Comparison of ENCODE assay signal across 25 cellular contexts in the genomic region with DNA sequence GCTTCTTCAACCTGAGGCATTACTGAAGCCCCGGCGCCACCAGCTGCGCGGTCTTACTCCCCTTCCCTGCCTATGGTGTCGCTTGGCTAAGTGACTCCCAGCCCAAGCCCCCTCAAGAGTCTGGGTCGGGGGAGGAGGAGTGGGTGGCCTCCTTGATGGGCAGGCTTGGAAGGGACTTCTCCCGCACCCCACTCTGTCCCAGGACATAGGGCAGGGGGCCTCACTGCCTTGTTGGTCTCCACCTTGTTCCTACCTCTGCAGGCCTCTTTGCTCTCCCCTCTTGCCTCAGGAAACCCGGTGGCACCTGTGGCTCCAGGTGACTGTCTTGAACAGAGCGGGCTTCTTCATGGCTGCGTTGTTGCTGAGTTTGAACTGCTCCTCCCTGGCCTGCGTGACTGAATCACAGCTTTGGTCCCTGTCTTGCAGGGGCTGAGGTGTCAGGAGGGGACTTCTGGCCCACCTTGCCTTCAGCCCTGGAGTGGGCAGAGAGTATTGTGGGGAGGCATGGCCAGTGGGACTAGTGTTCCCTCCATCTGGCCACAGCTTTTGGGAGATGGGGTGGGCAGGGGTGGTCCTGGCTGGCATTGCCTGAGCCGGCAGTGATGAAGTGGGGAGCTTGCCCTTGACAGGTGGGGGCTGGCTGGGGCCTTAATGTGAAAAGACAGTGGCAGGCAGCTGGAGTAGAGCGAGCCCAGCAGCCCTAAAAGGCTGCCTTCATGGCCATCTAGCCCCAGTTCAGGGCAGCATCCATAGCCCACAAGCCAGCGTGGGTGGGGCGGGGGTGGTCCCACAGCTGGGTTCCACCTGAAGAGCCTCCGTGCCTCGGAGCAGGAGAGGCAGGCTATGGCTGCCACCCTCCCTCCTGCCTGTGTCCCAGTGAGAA. TPM values are rescaled to one million over a fixed set of nuclear protein-coding genes. Genes with fewer than 3 reads are reported as not detected.
DNase-seq lines count a peak whose midpoint lies in the region; ATAC-seq, FAIRE-seq and TF ChIP-seq lines count a peak whose summit lies in the region.
"Had no signal": no experiment of that assay in that cellular context is flagged by ENCODE, and none has a peak within 500 bp of the region (broad histone marks: within the 10 kb centered on the region; RNA-seq: fewer than 3 reads in every experiment).

No MANE protein-coding gene starts in this region.

- H3K79me2 ChIP-seq in K562 (ENCODE audit: control insufficient read depth, insufficient read depth, low read length) = no peaks in the 10 kb centered on the region

- POLR2A ChIA-PET in HEK293 (lab: Yijun Ruan, JAX) (interaction anchor here (0.6 to 2.5 kb wide), 3 partner anchors 12 to 53 kb away, joined by 3 to 15 read pairs (median 4); a partner anchor contains a TSS), K562 (lab: Yijun Ruan, JAX) (interaction anchor here (0.8 to 2.1 kb wide), 3 partner anchors 10 to 20 kb away, joined by 3 to 6 read pairs (median 5); a partner anchor contains a TSS)

- H3K4me1 ChIP-seq in HEK293 (ENCODE audit: control insufficient read depth, insufficient read depth, low read length) (peaks cover 2% of the 10 kb centered on the region; the same call in 1 of the 2 replicates), K562 (replicated peaks in 1 of 2; ENCODE audit: control insufficient read depth in 2 of 2, insufficient read depth in 2 of 2, low read length in 2 of 2) (peaks cover 3 to 35% of the 10 kb centered on the region in 2 experiments; a peak in 2 of 5 replicates), lower lobe of right lung (peaks cover 22% of the 10 kb centered on the region), neuronal stem cell (ENCODE audit: control insufficient read depth in 2 of 2, insufficient read depth in 1 of 2, low read depth in 1 of 2, low read length in 2 of 2) (peaks cover 13 to 22% of the 10 kb centered on the region in 2 donors)

- no peak for FAIRE-seq in K562 (lab: Jason Lieb, UNC)
- FAIRE-seq: A204.1, H54 had no signal

- in situ Hi-C loops in K562 (cut with MboI) = no loop called here

- no peak for TF ChIP-seq EP300 in K562 (IDR thresholded peaks at IDR 0.05; ENCODE audit: low read length)

- H2BK12ac ChIP-seq in neuronal stem cell (ENCODE audit: low read length) = no peak overlapping the region

- no peak overlapping the region for H2BK120ac ChIP-seq in neuronal stem cell (ENCODE audit: low read depth, low read length)

- no peak overlapping the region for H3K14ac ChIP-seq in neuronal stem cell (ENCODE audit: low read length)

- H3K9me3 ChIP-seq in HEK293 (ENCODE audit: control insufficient read depth, insufficient read depth, low read depth, low read length) (no peaks in the 10 kb centered on the region), K562 (replicated peaks; ENCODE audit: control insufficient read depth, insufficient read depth, low read depth, low read length) (no peaks in the 10 kb centered on the region), lower lobe of right lung (no peaks in the 10 kb centered on the region), neuronal stem cell (replicated peaks in 1 of 2; ENCODE audit: control insufficient read depth in 2 of 2, insufficient read depth in 1 of 2, low read depth in 1 of 2, low read length in 2 of 2) (peaks cover 0 to under 1% of the 10 kb centered on the region in 2 donors)
- H3K9me3 ChIP-seq: BE2C had no signal

- intact Hi-C loops in K562 (cut with micrococcal nuclease) = loop anchor here (5.0 kb wide), 1 partner anchor 38 kb away; no protein-coding TSS in a partner anchor
- intact Hi-C loops in lower lobe of right lung (cut with DNase I) = no loop called here

- H2BK15ac ChIP-seq in neuronal stem cell (ENCODE audit: low read length) = no peak overlapping the region

- no peak overlapping the region for H2AK5ac ChIP-seq in neuronal stem cell (ENCODE audit: low read depth, low read length)

- WGBS in K562 (ENCODE audit: insufficient coverage, low coverage, missing lambda C conversion rate) = 82% methylated on average over 12 of the region's 17 CpGs
- WGBS in neuronal stem cell (ENCODE audit: extremely low coverage in 2 of 2, insufficient read length in 2 of 2, insufficient replicate concordance in 1 of 2), 2 donors = no CpG with 5 or more reads among the region's 17 CpGs

- H3K4me3 ChIP-seq in HEK293 (ENCODE audit: low read depth, low read length) = no peak overlapping the region
- H3K4me3 ChIP-seq in K562 = no peak overlapping the region
- no peak overlapping the region for H3K4me3 ChIP-seq in lower lobe of right lung
- no peak overlapping the region for H3K4me3 ChIP-seq in neuronal stem cell (ENCODE audit: low read length in 2 of 2)

- no peaks in the 10 kb centered on the region for H3K9me1 ChIP-seq in K562 (ENCODE audit: control insufficient read depth, insufficient read depth, low read length)

- H3K9ac ChIP-seq in K562 (ENCODE audit: insufficient read depth in 1 of 2, low read depth in 2 of 2, low read length in 2 of 2) (peak overlapping the region in 1 of 2 experiments; percentile 75; a peak in 2 of 4 replicates), neuronal stem cell (ENCODE audit: low read depth, low read length, poor library complexity) (peak overlapping the region; percentile 26)

- peaks cover 15% of the 10 kb centered on the region for H3K79me1 ChIP-seq in neuronal stem cell (ENCODE audit: low read depth, low read length)

- peaks cover 8 to 57% of the 10 kb centered on the region in 2 experiments; a peak in 2 of 3 replicates for H3K36me3 ChIP-seq in HEK293 (ENCODE audit: control insufficient read depth in 2 of 2, insufficient read depth in 1 of 2, low read length in 2 of 2)
- H3K36me3 ChIP-seq in K562 (ENCODE audit: control insufficient read depth, insufficient read depth, low read length) = peaks cover 50% of the 10 kb centered on the region
- no peaks in the 10 kb centered on the region for H3K36me3 ChIP-seq in lower lobe of right lung
- H3K36me3 ChIP-seq in neuronal stem cell (replicated peaks in 1 of 2; ENCODE audit: control insufficient read depth in 2 of 2, insufficient read depth in 2 of 2, low read length in 2 of 2) = peaks cover 50 to 62% of the 10 kb centered on the region in 2 donors

- H3K27ac ChIP-seq in HEK293 (ENCODE audit: extremely low read depth, low read depth, low read length) (no peak overlapping the region), K562 (ENCODE audit: extremely low read depth, low read depth, low read length) (no peak overlapping the region), lower lobe of right lung (no peak overlapping the region), neuronal stem cell (replicated peaks; ENCODE audit: low read length) (no peak overlapping the region)
- H3K27ac ChIP-seq: HL-60 had no signal

- peak overlapping the region; percentile 5 for H2BK5ac ChIP-seq in neuronal stem cell (ENCODE audit: low read length)

- TF ChIP-seq CTCF in HEK293 (tag by site-specific recombination; IDR thresholded peaks at IDR 0.05) (no peak), K562 (IDR thresholded peaks at IDR 0.05 in 2 of 3, conservative IDR thresholded peaks at IDR 0.05 in 1 of 3; ENCODE audit: insufficient read depth in 2 of 3, low read depth in 1 of 3, low read length in 3 of 3) (no peak), lower lobe of right lung (IDR thresholded peaks at IDR 0.05) (no peak)

- no peak overlapping the region for H4K91ac ChIP-seq in neuronal stem cell (ENCODE audit: low read depth, low read length, poor library complexity)

- TF ChIP-seq POLR2A in K562 (conservative IDR thresholded peaks at IDR 0.05) = no peak

- H3K4me2 ChIP-seq in K562 (ENCODE audit: insufficient read depth, low read length) = no peak overlapping the region
- H3K4me2 ChIP-seq in neuronal stem cell (ENCODE audit: insufficient read depth, low read length, poor library complexity, severe bottlenecking) = no peak overlapping the region

- H3K4ac ChIP-seq in neuronal stem cell (ENCODE audit: low read length) = no peak overlapping the region

- H3K27me3 ChIP-seq in K562 (ENCODE audit: control insufficient read depth in 2 of 2, insufficient read depth in 2 of 2, low read length in 2 of 2) = no peaks in the 10 kb centered on the region
- peaks cover 62% of the 10 kb centered on the region for H3K27me3 ChIP-seq in lower lobe of right lung (ENCODE audit: low read depth)
- H3K27me3 ChIP-seq in neuronal stem cell (ENCODE audit: control insufficient read depth in 3 of 3, insufficient read depth in 3 of 3, low read depth in 1 of 3, low read length in 3 of 3) = peaks cover 3 to 16% (median 4%) of the 10 kb centered on the region in 3 experiments

- no peak overlapping the region for H4K8ac ChIP-seq in neuronal stem cell (ENCODE audit: low read depth, low read length)

- H2AFZ ChIP-seq in K562 (ENCODE audit: low read depth, low read length) (no peak overlapping the region), neuronal stem cell (ENCODE audit: low read length) (no peak overlapping the region)

- CTCF ChIA-PET in HEK293 (lab: Yijun Ruan, JAX) = interaction anchor here (0.9 to 1.7 kb wide), 2 partner anchors 27 to 39 kb away, joined by 3 to 4 read pairs; no protein-coding TSS in a partner anchor
- CTCF ChIA-PET in K562 (lab: Yijun Ruan, JAX; ENCODE audit: low intra/inter-chr PET ratio) = interaction anchor here (0.6 kb wide), 1 partner anchor 139 kb away, joined by 3 read pairs; no protein-coding TSS in a partner anchor

- no peak overlapping the region for H3K18ac ChIP-seq in neuronal stem cell (ENCODE audit: low read length)

- no peak for ATAC-seq in K562
- ATAC-seq in lower lobe of right lung = no peak
- ATAC-seq in GM21723 (IDR thresholded peaks at IDR 0.05; ENCODE audit: unreplicated experiment) = no peak

- no TSS peak for BruUV-seq in K562 (replicated peaks; lab: Mats Ljungman, UMichigan)

- TF ChIP-seq RAD21 in K562 (CRISPR knock-in tag; conservative IDR thresholded peaks at IDR 0.05 in 1 of 2, IDR thresholded peaks at IDR 0.05 in 1 of 2) = no peak

- H4K20me1 ChIP-seq in K562 (replicated peaks; ENCODE audit: control insufficient read depth, insufficient read depth, low read length) = no peaks in the 10 kb centered on the region

- no peak for DNase-seq in K562 (ENCODE audit: extremely low read depth in 1 of 4, low spot score in 3 of 4)
- peak; percentile 40 for DNase-seq in lower lobe of right lung
- no peak for DNase-seq in neuronal stem cell (ENCODE audit: low spot score)
- DNase-seq in UCSD-AML1 (lab: John Stamatoyannopoulos, UW; ENCODE audit: unreplicated experiment) = no peak
- DNase-seq in NCI-H1694 treated with DMSO at 0.1 percent for 48 hours (lab: John Stamatoyannopoulos, UW) = no peak
- DNase-seq in NCI-H1092 (lab: John Stamatoyannopoulos, UW) = no peak
- DNase-seq: ACHN; BE2C; C1 segment of cervical spinal cord; CD4-positive, CD25-positive, alpha-beta regulatory T cell; CD8-positive, alpha-beta memory T cell; COR-L47; DMS 273 treated with DMSO at 0.1 percent for 48 hours; DMS53; GDM1; HCEC 1CT; HFFc6; KG1 had no signal

- peak overlapping the region; percentile 19 for H3K23ac ChIP-seq in neuronal stem cell (ENCODE audit: low read depth, low read length, poor library complexity)

RNA-seq across cellular contexts. Expression of a gene that starts 7.3 kb away (rescaled TPM):
- total RNA-seq in K562 (2011; cell fraction: chromatin; rRNA removed; ENCODE audit: low replicate concordance) = 20.1 and 55.7 TPM in 2 replicates
- total RNA-seq in K562 (2011; cell fraction: nucleolus; rRNA removed) = 37.1 and 52.4 TPM in 2 replicates
- total RNA-seq in K562 (2011; cell fraction: nucleoplasm; rRNA removed) = 27.8 and 34.1 TPM in 2 replicates
- 18.2 and 23.6 TPM in 2 replicates for total RNA-seq in K562 (2014; rRNA removed)
- total RNA-seq in K562 (2014; rRNA removed; fragmentation: Illumina TruSeq; extraction: Trizol) = 6.9 and 8.4 TPM in 2 replicates
- total RNA-seq in K562 (2015; rRNA removed; fragmentation: Illumina TruSeq; extraction: Trizol) = 16.5 and 18.1 TPM in 2 replicates
- 26.9 and 28.5 TPM in 2 replicates for total RNA-seq in K562 (2021)
- polyA plus RNA-seq in K562 (2011; rRNA removed) = 13.9 and 18.3 TPM in 2 replicates
- 17.2 and 30.0 TPM in 2 replicates for polyA plus RNA-seq in K562 (2011; cell fraction: cytosol; rRNA removed)
- polyA plus RNA-seq in K562 (2011; cell fraction: nucleus; rRNA removed) = 35.0 and 55.5 TPM in 2 replicates
- 13.0 and 18.6 TPM in 2 replicates for polyA plus RNA-seq in K562 (2012)
- polyA plus RNA-seq in K562 (2014; fragmentation: Illumina TruSeq; extraction: Trizol) = 13.9 and 16.9 TPM in 2 replicates
- 1 to 10 TPM in 1 of 2 experiments, under 1 TPM in 1; 0.66 to 1.0 TPM for polyA plus RNA-seq in K562 (2014; fragmentation: Nextera tagmentation; extraction: Ambion mirVana)
- 17.4 and 18.4 TPM in 2 replicates for polyA plus RNA-seq in K562 (2014; rRNA removed)
- 10.0 and 14.9 TPM in 2 replicates for polyA minus RNA-seq in K562 (2011; rRNA and poly(A)+ RNA removed)
- 20.6 and 24.0 TPM in 2 replicates for polyA minus RNA-seq in K562 (2011; cell fraction: cytosol; rRNA and poly(A)+ RNA removed)
- 18.0 and 19.1 TPM in 2 replicates for polyA minus RNA-seq in K562 (2011; cell fraction: nucleus; rRNA and poly(A)+ RNA removed)
- 3.9 TPM for total RNA-seq in lower lobe of right lung
- polyA plus RNA-seq in neuronal stem cell (2013, experiment 1 of 2) = 72.5 TPM
- 70.8 TPM for polyA plus RNA-seq in neuronal stem cell (2013, experiment 2 of 2)

RNA-seq across cellular contexts. Expression of a gene that starts 11.6 kb away (rescaled TPM):
- total RNA-seq in K562 (2011; cell fraction: chromatin; rRNA removed; ENCODE audit: low replicate concordance) = 2.1 and 2.7 TPM in 2 replicates
- total RNA-seq in K562 (2011; cell fraction: nucleolus; rRNA removed) = 2.3 and 2.9 TPM in 2 replicates
- total RNA-seq in K562 (2011; cell fraction: nucleoplasm; rRNA removed) = 2.0 and 2.7 TPM in 2 replicates
- total RNA-seq in K562 (2014; rRNA removed) (4.9 and 7.1 TPM in 2 replicates), K562 (2014; rRNA removed; fragmentation: Illumina TruSeq; extraction: Trizol) (1.8 and 1.9 TPM in 2 replicates), K562 (2015; rRNA removed; fragmentation: Illumina TruSeq; extraction: Trizol) (6.6 and 6.7 TPM in 2 replicates), K562 (2021) (11.9 and 12.0 TPM in 2 replicates), lower lobe of right lung (5.8 TPM)
- polyA plus RNA-seq in K562 (2011; rRNA removed) (0.52 and 0.72 TPM in 2 replicates), K562 (2014; fragmentation: Illumina TruSeq; extraction: Trizol) (2.6 and 3.4 TPM in 2 replicates), K562 (2014; fragmentation: Nextera tagmentation; extraction: Ambion mirVana) (under 1 TPM; 0.08 to 0.21 TPM), K562 (2014; rRNA removed) (4.7 and 6.7 TPM in 2 replicates)
- polyA plus RNA-seq in K562 (2011; cell fraction: cytosol; rRNA removed) = 0.80 and 1.1 TPM in 2 replicates
- 2.4 and 2.6 TPM in 2 replicates for polyA plus RNA-seq in K562 (2011; cell fraction: nucleus; rRNA removed)
- 5.7 and 8.8 TPM in 2 replicates for polyA plus RNA-seq in K562 (2012)
- polyA minus RNA-seq in K562 (2011; rRNA and poly(A)+ RNA removed) = 0.45 and 0.56 TPM in 2 replicates
- polyA minus RNA-seq in K562 (2011; cell fraction: cytosol; rRNA and poly(A)+ RNA removed) = 0.86 and 2.7 TPM in 2 replicates
- 0.67 and 2.1 TPM in 2 replicates for polyA minus RNA-seq in K562 (2011; cell fraction: nucleus; rRNA and poly(A)+ RNA removed)
- 5.5 TPM for polyA plus RNA-seq in neuronal stem cell (2013, experiment 1 of 2)
- 5.0 TPM for polyA plus RNA-seq in neuronal stem cell (2013, experiment 2 of 2)

RNA-seq across cellular contexts. Expression of a gene that starts 54.0 kb away (rescaled TPM):
- 13.6 and 28.0 TPM in 2 replicates for total RNA-seq in K562 (2011; cell fraction: chromatin; rRNA removed; ENCODE audit: low replicate concordance)
- total RNA-seq in K562 (2011; cell fraction: nucleolus; rRNA removed) = 26.3 and 29.6 TPM in 2 replicates
- total RNA-seq in K562 (2011; cell fraction: nucleoplasm; rRNA removed) = 11.0 and 15.7 TPM in 2 replicates
- total RNA-seq in K562 (2014; rRNA removed) (42.3 and 42.4 TPM in 2 replicates), K562 (2014; rRNA removed; fragmentation: Illumina TruSeq; extraction: Trizol) (4.4 and 4.7 TPM in 2 replicates), K562 (2015; rRNA removed; fragmentation: Illumina TruSeq; extraction: Trizol) (13.5 and 14.7 TPM in 2 replicates), K562 (2021) (48.5 and 50.5 TPM in 2 replicates), lower lobe of right lung (20.6 TPM)
- polyA plus RNA-seq in K562 (2011; rRNA removed) (7.8 and 13.5 TPM in 2 replicates), K562 (2014; fragmentation: Illumina TruSeq; extraction: Trizol) (10.0 and 16.4 TPM in 2 replicates), K562 (2014; fragmentation: Nextera tagmentation; extraction: Ambion mirVana) (1 to 10 TPM in 1 of 2 experiments, under 1 TPM in 1; 0.98 to 1.1 TPM), K562 (2014; rRNA removed) (34.8 and 40.7 TPM in 2 replicates)
- 12.6 and 29.1 TPM in 2 replicates for polyA plus RNA-seq in K562 (2011; cell fraction: cytosol; rRNA removed)
- polyA plus RNA-seq in K562 (2011; cell fraction: nucleus; rRNA removed) = 23.9 and 38.8 TPM in 2 replicates
- 22.9 and 60.2 TPM in 2 replicates for polyA plus RNA-seq in K562 (2012)
- polyA minus RNA-seq in K562 (2011; rRNA and poly(A)+ RNA removed) = 7.2 and 7.6 TPM in 2 replicates
- 18.7 and 24.1 TPM in 2 replicates for polyA minus RNA-seq in K562 (2011; cell fraction: cytosol; rRNA and poly(A)+ RNA removed)
- polyA minus RNA-seq in K562 (2011; cell fraction: nucleus; rRNA and poly(A)+ RNA removed) = 12.4 and 16.4 TPM in 2 replicates
- polyA plus RNA-seq in neuronal stem cell (2013, experiment 1 of 2) = 10.0 TPM
- 10.0 TPM for polyA plus RNA-seq in neuronal stem cell (2013, experiment 2 of 2)

RNA-seq across cellular contexts. Expression of a gene that starts 54.5 kb away (rescaled TPM):
- not detected in 2 replicates for total RNA-seq in K562 (2011; cell fraction: chromatin; rRNA removed; ENCODE audit: low replicate concordance)
- not detected in 2 replicates for total RNA-seq in K562 (2011; cell fraction: nucleolus; rRNA removed)
- not detected in 2 replicates for total RNA-seq in K562 (2011; cell fraction: nucleoplasm; rRNA removed)
- not detected in 2 replicates for total RNA-seq in K562 (2014; rRNA removed)
- not detected in 2 replicates for total RNA-seq in K562 (2014; rRNA removed; fragmentation: Illumina TruSeq; extraction: Trizol)
- not detected in 2 replicates for total RNA-seq in K562 (2015; rRNA removed; fragmentation: Illumina TruSeq; extraction: Trizol)
- total RNA-seq in K562 (2021) = not detected in 2 replicates
- not detected in 2 replicates for polyA plus RNA-seq in K562 (2011; rRNA removed)
- polyA plus RNA-seq in K562 (2011; cell fraction: cytosol; rRNA removed) = not detected in 2 replicates
- not detected in 2 replicates for polyA plus RNA-seq in K562 (2011; cell fraction: nucleus; rRNA removed)
- polyA plus RNA-seq in K562 (2012) = not detected in 2 replicates
- not detected in 2 replicates for polyA plus RNA-seq in K562 (2014; fragmentation: Illumina TruSeq; extraction: Trizol)
- not detected for polyA plus RNA-seq in K562 (2014; fragmentation: Nextera tagmentation; extraction: Ambion mirVana)
- not detected in 2 replicates for polyA plus RNA-seq in K562 (2014; rRNA removed)
- not detected in 2 replicates for polyA minus RNA-seq in K562 (2011; rRNA and poly(A)+ RNA removed)
- not detected in 2 replicates for polyA minus RNA-seq in K562 (2011; cell fraction: cytosol; rRNA and poly(A)+ RNA removed)
- polyA minus RNA-seq in K562 (2011; cell fraction: nucleus; rRNA and poly(A)+ RNA removed) = not detected in 2 replicates
- 0.18 TPM for total RNA-seq in lower lobe of right lung
- polyA plus RNA-seq in neuronal stem cell (2013, experiment 1 of 2) = not detected
- not detected for polyA plus RNA-seq in neuronal stem cell (2013, experiment 2 of 2)
- total RNA-seq: CD4-positive, CD25-positive, alpha-beta regulatory T cell; Daoy; HFFc6; HT1080 had no signal
